16 cellular contexts compared by ENCODE assay signal in the genomic region with DNA sequence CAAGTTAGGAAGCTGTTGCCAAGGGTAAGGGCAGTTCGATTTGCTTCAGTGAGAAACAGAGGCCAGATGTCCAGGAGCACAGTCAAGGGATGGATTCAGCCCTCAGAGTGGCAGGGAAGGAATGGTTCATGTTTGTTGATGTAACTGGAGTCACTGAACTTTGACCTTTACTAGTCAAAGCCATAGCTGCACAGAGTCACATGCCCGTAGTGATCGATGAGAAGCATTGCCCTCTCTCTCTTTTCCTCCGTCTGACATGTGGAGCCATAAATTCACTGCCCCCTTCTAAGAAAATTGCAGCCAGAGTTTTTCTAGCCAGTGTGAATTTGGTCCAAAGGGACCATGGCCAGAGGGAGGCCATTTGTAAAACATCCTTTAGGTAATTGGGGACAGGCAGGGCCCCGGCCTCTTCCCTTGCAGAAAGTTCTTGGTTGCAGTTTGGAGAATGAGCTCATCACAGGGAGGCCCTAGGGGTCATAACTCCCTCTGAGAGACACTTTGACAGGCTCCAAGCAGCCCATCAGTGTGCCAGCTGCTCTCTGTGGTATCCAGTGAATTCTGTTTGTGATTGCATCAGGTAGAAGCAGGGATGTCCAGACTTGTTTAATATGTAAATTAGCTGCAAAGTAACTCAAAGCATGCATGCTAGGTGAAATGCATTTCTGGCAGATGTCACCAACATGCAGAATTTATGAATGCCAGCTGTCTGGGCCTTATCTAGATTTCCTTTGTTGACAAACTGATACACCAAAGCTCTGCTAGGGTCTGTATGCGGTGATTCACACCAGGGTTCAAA.
A peak's percentile ranks its signal among the peaks of the same experiment; 100 is the strongest.
DNase-seq lines count a peak whose midpoint lies in the region; ATAC-seq, FAIRE-seq and TF ChIP-seq lines count a peak whose summit lies in the region.
"Had no signal": no experiment of that assay in that cellular context is flagged by ENCODE, and none has a peak within 500 bp of the region (broad histone marks: within the 10 kb centered on the region; RNA-seq: fewer than 3 reads in every experiment).

No MANE protein-coding gene starts in this region.

- no peaks in the 10 kb centered on the region for H3F3A ChIP-seq in GM23338 (replicated peaks; ENCODE audit: low read depth)

- ATAC-seq in GM23338, result no peak; the same call in 2 of the 3 replicates
- ATAC-seq in omental fat pad (ENCODE audit: low FRiP score), result peak; percentile 11
- no peak for ATAC-seq in GM19351 (IDR thresholded peaks at IDR 0.05; ENCODE audit: unreplicated experiment)
- ATAC-seq in GM18909 (IDR thresholded peaks at IDR 0.05; ENCODE audit: poor library complexity, unreplicated experiment), result no peak
- ATAC-seq: Right ventricle myocardium inferior had no signal

- no peak overlapping the region for H3K9ac ChIP-seq in endodermal cell (ENCODE audit: extremely low read depth, low read length, poor library complexity, severe bottlenecking)
- H3K9ac ChIP-seq: KMS-11 had no signal

- H2AFZ ChIP-seq in GM23338, result no peak overlapping the region

- no peaks in the 10 kb centered on the region for H3K9me3 Mint-ChIP-seq in GM23338
- H3K9me3 Mint-ChIP-seq in endodermal cell, result no peaks in the 10 kb centered on the region
- H3K9me3 Mint-ChIP-seq: activated CD4-positive, alpha-beta T cell treated with anti-CD3 and anti-CD28 coated beads, Interleukin-2, amount 10 ng/mL, durations not matched to agents 24 days and 14 days had no signal

- H3K4me3 Mint-ChIP-seq in GM23338, result no peak overlapping the region
- H3K4me3 Mint-ChIP-seq in endodermal cell, result no peak overlapping the region
- H3K4me3 Mint-ChIP-seq: activated CD4-positive, alpha-beta T cell treated with anti-CD3 and anti-CD28 coated beads, Interleukin-2, amount 10 ng/mL, durations not matched to agents 24 days and 14 days; activated naive CD8-positive, alpha-beta T cell had no signal

- H3K4me3 ChIP-seq in GM23338 (no peak overlapping the region), endodermal cell (ENCODE audit: low read length) (no peak overlapping the region)

- H3K27me3 ChIP-seq in GM23338 (ENCODE audit: insufficient read depth), result no peaks in the 10 kb centered on the region
- H3K27me3 ChIP-seq in endodermal cell (ENCODE audit: control insufficient read depth, insufficient read depth, low read length, poor library complexity, severe bottlenecking), result no peaks in the 10 kb centered on the region

- peaks cover 38% of the 10 kb centered on the region for H3K36me3 Mint-ChIP-seq in GM23338 (ENCODE audit: low read depth)
- H3K36me3 Mint-ChIP-seq in endodermal cell (ENCODE audit: low read depth), result peaks cover 2% of the 10 kb centered on the region
- H3K36me3 Mint-ChIP-seq: activated naive CD8-positive, alpha-beta T cell had no signal

- H3K27ac Mint-ChIP-seq in GM23338 (peak overlapping the region; percentile 80), endodermal cell (no peak overlapping the region)
- H3K27ac Mint-ChIP-seq: activated CD4-positive, alpha-beta T cell treated with anti-CD3 and anti-CD28 coated beads, Interleukin-2, amount 10 ng/mL, durations not matched to agents 24 days and 14 days; activated naive CD8-positive, alpha-beta T cell had no signal

- no peaks in the 10 kb centered on the region; the same call in 1 of the 2 replicates for H3K36me3 ChIP-seq in GM23338 (ENCODE audit: insufficient read depth)
- H3K36me3 ChIP-seq in endodermal cell (ENCODE audit: control insufficient read depth, insufficient read depth, low read length), result peaks cover 19% of the 10 kb centered on the region

- H4K20me1 ChIP-seq in GM23338 (replicated peaks; ENCODE audit: insufficient read depth), result no peaks in the 10 kb centered on the region

- 79 to 93% methylated on average over 4 to 6 of the region's 6 CpGs for WGBS in endodermal cell (ENCODE audit: insufficient coverage in 1 of 2, insufficient read length in 1 of 2), 2 experiments

- no peaks in the 10 kb centered on the region for H3K79me2 ChIP-seq in GM23338 (replicated peaks; ENCODE audit: insufficient read depth)

- no peak overlapping the region for H3K4me2 ChIP-seq in GM23338
- H3K4me2 ChIP-seq: KMS-11 had no signal

- FAIRE-seq in H54 (lab: Jason Lieb, UNC), result no peak

- H3K27ac ChIP-seq in GM23338 (ENCODE audit: low read depth) (no peak overlapping the region), endodermal cell (ENCODE audit: low read depth, low read length) (peak overlapping the region; percentile 45)
- H3K27ac ChIP-seq: KMS-11 had no signal

- TF ChIP-seq POLR2A in H54 (IDR thresholded peaks at IDR 0.05; ENCODE audit: low read depth, low read length), result no peak

- H3K9me2 ChIP-seq in GM23338 (ENCODE audit: insufficient read depth), result no peaks in the 10 kb centered on the region

- DNase-seq in GM23338 (ENCODE audit: low spot score) (no peak), NCI-H345 (lab: John Stamatoyannopoulos, UW) (peak; percentile 72), endodermal cell (no peak), omental fat pad (ENCODE audit: low spot score) (no peak), H54 (ENCODE audit: insufficient read length, low spot score) (no peak)
- DNase-seq: activated CD4-positive, alpha-beta T cell treated with anti-CD3 and anti-CD28 coated beads, Interleukin-2, amount 10 ng/mL, durations not matched to agents 24 days and 14 days; AML-193; NCI-H1436; NK-92 treated with Interleukin-12 subunit alpha and Interleukin-12 subunit beta, amount 100 ng/mL, for 24 hours; posterior cingulate gyrus; stimulated activated CD4-positive, alpha-beta T cell treated with anti-CD3 and anti-CD28 coated beads, Interleukin-12 subunit alpha, Interleukin-12 subunit beta, amount 100 ng/mL, for 4 hours had no signal

- H3K4me1 Mint-ChIP-seq in GM23338 (peaks cover 29% of the 10 kb centered on the region), endodermal cell (peaks cover 2% of the 10 kb centered on the region)
- H3K4me1 Mint-ChIP-seq: activated CD4-positive, alpha-beta T cell treated with anti-CD3 and anti-CD28 coated beads, Interleukin-2, amount 10 ng/mL, durations not matched to agents 24 days and 14 days had no signal

- TF ChIP-seq CTCF in GM23338 (conservative IDR thresholded peaks at IDR 0.05; ENCODE audit: low read depth in 2 of 2), result no peak
- TF ChIP-seq CTCF in endodermal cell (conservative IDR thresholded peaks at IDR 0.05), result no peak
- TF ChIP-seq CTCF in omental fat pad (IDR thresholded peaks at IDR 0.05), result no peak

- H3K9me3 ChIP-seq in endodermal cell (ENCODE audit: control insufficient read depth, low read length), result no peaks in the 10 kb centered on the region

- H3K27me3 Mint-ChIP-seq in GM23338 (ENCODE audit: insufficient read depth, low read depth, poor library complexity) (no peaks in the 10 kb centered on the region), endodermal cell (ENCODE audit: insufficient read depth) (no peaks in the 10 kb centered on the region)
- H3K27me3 Mint-ChIP-seq: activated CD4-positive, alpha-beta T cell treated with anti-CD3 and anti-CD28 coated beads, Interleukin-2, amount 10 ng/mL, durations not matched to agents 24 days and 14 days; activated naive CD8-positive, alpha-beta T cell had no signal

- no peaks in the 10 kb centered on the region; the same call in 1 of the 2 replicates for H3K4me1 ChIP-seq in GM23338 (ENCODE audit: insufficient read depth)
- H3K4me1 ChIP-seq in endodermal cell (ENCODE audit: control insufficient read depth, insufficient read depth, low read length), result no peaks in the 10 kb centered on the region

TF ChIP-seq in GM23338, 12 proteins besides CTCF, POLR2A, EP300 and RAD21 (continues in another document):
- TF ChIP-seq STAT1 (IDR thresholded peaks at IDR 0.05; ENCODE audit: unreplicated experiment), result no peak
- no peak for TF ChIP-seq EZH2 (IDR thresholded peaks at IDR 0.05; ENCODE audit: low read depth, unreplicated experiment)
- TF ChIP-seq ZNF114 (CRISPR knock-in tag; IDR thresholded peaks at IDR 0.05), result no peak
- TF ChIP-seq EZH2phosphoT487 (IDR thresholded peaks at IDR 0.05; ENCODE audit: unreplicated experiment), result no peak
- no peak for TF ChIP-seq CREB1 (CRISPR knock-in tag; IDR thresholded peaks at IDR 0.05; ENCODE audit: low read depth)
